ENCODE assay signal across 1 cellular context in the genomic region with DNA sequence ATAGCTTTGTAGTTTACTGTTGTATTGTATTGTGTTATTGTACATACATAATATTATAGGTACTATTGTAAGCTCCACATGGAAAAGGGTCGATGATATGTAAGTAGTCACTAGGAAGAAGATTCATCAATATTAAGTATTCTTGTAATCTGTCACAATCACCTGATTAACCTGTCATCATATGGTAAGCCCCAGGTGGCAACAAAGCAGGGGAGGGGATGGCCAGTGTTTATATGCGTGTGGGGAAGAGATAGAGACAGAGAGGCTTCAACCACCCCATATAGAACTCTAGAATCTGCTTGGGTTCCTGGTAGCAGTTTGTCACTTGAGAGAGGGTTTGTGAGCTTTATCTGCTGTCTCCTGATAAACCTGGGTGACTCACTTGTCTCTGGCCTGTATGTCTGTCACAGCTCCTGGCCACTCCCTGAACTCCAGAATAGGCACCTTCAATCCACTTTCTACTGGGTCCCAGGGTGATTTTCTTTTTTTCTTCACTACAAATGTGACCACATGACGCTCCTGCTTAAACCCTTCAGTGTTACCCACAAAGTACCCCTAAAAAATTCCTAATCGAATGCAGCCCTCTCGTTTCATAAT.
TF ChIP-seq lines count a peak whose summit lies in the region.

No MANE protein-coding gene starts in this region.

TF ChIP-seq in K562, 482 proteins besides CTCF, POLR2A, EP300 and RAD21 (continued from another document and continues in another):
- TF ChIP-seq SPI1 (IDR thresholded peaks at IDR 0.05; ENCODE audit: borderline replicate concordance, low read depth, low read length) (peak; percentile 35; the same call in 1 of the 2 replicates), TAF7 (tag; IDR thresholded peaks at IDR 0.05) (no peak), MTA2 (IDR thresholded peaks at IDR 0.05; ENCODE audit: low read depth) (peak; percentile 97), KLF16 (IDR thresholded peaks at IDR 0.05) (peak; percentile 98), JUN (IDR thresholded peaks at IDR 0.05; ENCODE audit: borderline replicate concordance, low read depth, low read length) (peak; percentile 97), JUN (CRISPR knock-in tag; IDR thresholded peaks at IDR 0.05; ENCODE audit: borderline replicate concordance) (no peak; the same call in 1 of the 2 replicates), ID3 (CRISPR knock-in tag; IDR thresholded peaks at IDR 0.05) (no peak), ID3 (tag; IDR thresholded peaks at IDR 0.05) (peak; percentile 78), CEBPG (CRISPR knock-in tag; IDR thresholded peaks at IDR 0.05) (peak; percentile 19; the same call in 1 of the 2 replicates), CEBPG (tag; conservative IDR thresholded peaks at IDR 0.05 in 1 of 2, IDR thresholded peaks at IDR 0.05 in 1 of 2) (no peak; a peak in 1 of 4 replicates), NONO (IDR thresholded peaks at IDR 0.05; ENCODE audit: low read depth in 2 of 2, low read length in 1 of 2) (peak in 1 of 2 experiments; percentile 82; a peak in 2 of 4 replicates), MAZ (CRISPR knock-in tag; conservative IDR thresholded peaks at IDR 0.05 in 1 of 2, IDR thresholded peaks at IDR 0.05 in 1 of 2) (peak; percentile 45 to 73; a peak in 2 of 4 replicates), PHF21A (IDR thresholded peaks at IDR 0.05; ENCODE audit: borderline replicate concordance, low read depth) (no peak), BMI1 (IDR thresholded peaks at IDR 0.05; ENCODE audit: low read length) (no peak), SIX5 (IDR thresholded peaks at IDR 0.05; ENCODE audit: borderline replicate concordance in 1 of 2, insufficient read depth in 1 of 2, low read depth in 1 of 2, low read length in 2 of 2) (peak in 1 of 2 experiments; percentile 3; a peak in 1 of 4 replicates), DDX20 (tag; IDR thresholded peaks at IDR 0.05; ENCODE audit: low read depth) (no peak), LEF1 (IDR thresholded peaks at IDR 0.05) (peak; percentile 94), NCOA1 (IDR thresholded peaks at IDR 0.05; ENCODE audit: low read depth) (peak; percentile 94; the same call in 1 of the 2 replicates), ZEB2 (IDR thresholded peaks at IDR 0.05) (peak; percentile 99), TRIM24 (IDR thresholded peaks at IDR 0.05) (peak; percentile 96), KDM1A (IDR thresholded peaks at IDR 0.05) (peak; percentile 99 to 100), ZNF766 (CRISPR knock-in tag; conservative IDR thresholded peaks at IDR 0.05) (peak; percentile 93), ARID1B (IDR thresholded peaks at IDR 0.05) (peak; percentile 100), SRF (CRISPR knock-in tag; IDR thresholded peaks at IDR 0.05) (0 out of 4 replicates have a peak, but pooled peaks of 1 of the 2 experiments have one; percentile 61), ATF1 (CRISPR knock-in tag; IDR thresholded peaks at IDR 0.05) (no peak), ATF1 (tag; IDR thresholded peaks at IDR 0.05) (peak; percentile 80), CCNT2 (IDR thresholded peaks at IDR 0.05; ENCODE audit: borderline replicate concordance, extremely low read depth, insufficient read length, low read depth, low read length) (peak; percentile 100), SMARCA4 (IDR thresholded peaks at IDR 0.05) (peak; percentile 99), SMARCE1 (IDR thresholded peaks at IDR 0.05) (peak; percentile 99), ZNF584 (CRISPR knock-in tag; IDR thresholded peaks at IDR 0.05; ENCODE audit: low read depth) (peak; percentile 75), ZNF146 (CRISPR knock-in tag; IDR thresholded peaks at IDR 0.05; ENCODE audit: unreplicated experiment) (no peak), FOXP1 (CRISPR knock-in tag; IDR thresholded peaks at IDR 0.05) (peak; percentile 66; the same call in 1 of the 2 replicates), HDAC2 (IDR thresholded peaks at IDR 0.05) (peak; percentile 98), HDAC1 (IDR thresholded peaks at IDR 0.05) (peak; percentile 85 to 97; a peak in 3 of 4 replicates), ZBTB2 (IDR thresholded peaks at IDR 0.05) (peak; percentile 83; the same call in 1 of the 2 replicates), OTX1 (CRISPR knock-in tag; IDR thresholded peaks at IDR 0.05) (no peak), ZBED1 (IDR thresholded peaks at IDR 0.05) (peak; percentile 90), ZNF589 (CRISPR knock-in tag; IDR thresholded peaks at IDR 0.05; ENCODE audit: low read depth) (0 out of 2 replicates have a peak, but pooled peaks have one; percentile 47), MBD2 (IDR thresholded peaks at IDR 0.05; ENCODE audit: borderline replicate concordance, low read depth) (peak; percentile 64), JUNB (CRISPR knock-in tag; conservative IDR thresholded peaks at IDR 0.05) (0 out of 2 replicates have a peak, but pooled peaks have one; percentile 15), SMAD4 (CRISPR knock-in tag; conservative IDR thresholded peaks at IDR 0.05) (peak; percentile 99), FOXK1 (CRISPR knock-in tag; IDR thresholded peaks at IDR 0.05; ENCODE audit: borderline replicate concordance) (0 out of 2 replicates have a peak, but pooled peaks have one; percentile 56), ZNF583 (CRISPR knock-in tag; IDR thresholded peaks at IDR 0.05) (peak; percentile 24; the same call in 1 of the 2 replicates), BCOR (IDR thresholded peaks at IDR 0.05) (peak; percentile 78), NRF1 (conservative IDR thresholded peaks at IDR 0.05 in 1 of 2, IDR thresholded peaks at IDR 0.05 in 1 of 2) (peak; percentile 41 to 57), ZNF274 (IDR thresholded peaks at IDR 0.05; ENCODE audit: borderline replicate concordance, low read depth, low read length) (peak; percentile 71; the same call in 1 of the 2 replicates)
- TF ChIP-seq, protein P1, sequence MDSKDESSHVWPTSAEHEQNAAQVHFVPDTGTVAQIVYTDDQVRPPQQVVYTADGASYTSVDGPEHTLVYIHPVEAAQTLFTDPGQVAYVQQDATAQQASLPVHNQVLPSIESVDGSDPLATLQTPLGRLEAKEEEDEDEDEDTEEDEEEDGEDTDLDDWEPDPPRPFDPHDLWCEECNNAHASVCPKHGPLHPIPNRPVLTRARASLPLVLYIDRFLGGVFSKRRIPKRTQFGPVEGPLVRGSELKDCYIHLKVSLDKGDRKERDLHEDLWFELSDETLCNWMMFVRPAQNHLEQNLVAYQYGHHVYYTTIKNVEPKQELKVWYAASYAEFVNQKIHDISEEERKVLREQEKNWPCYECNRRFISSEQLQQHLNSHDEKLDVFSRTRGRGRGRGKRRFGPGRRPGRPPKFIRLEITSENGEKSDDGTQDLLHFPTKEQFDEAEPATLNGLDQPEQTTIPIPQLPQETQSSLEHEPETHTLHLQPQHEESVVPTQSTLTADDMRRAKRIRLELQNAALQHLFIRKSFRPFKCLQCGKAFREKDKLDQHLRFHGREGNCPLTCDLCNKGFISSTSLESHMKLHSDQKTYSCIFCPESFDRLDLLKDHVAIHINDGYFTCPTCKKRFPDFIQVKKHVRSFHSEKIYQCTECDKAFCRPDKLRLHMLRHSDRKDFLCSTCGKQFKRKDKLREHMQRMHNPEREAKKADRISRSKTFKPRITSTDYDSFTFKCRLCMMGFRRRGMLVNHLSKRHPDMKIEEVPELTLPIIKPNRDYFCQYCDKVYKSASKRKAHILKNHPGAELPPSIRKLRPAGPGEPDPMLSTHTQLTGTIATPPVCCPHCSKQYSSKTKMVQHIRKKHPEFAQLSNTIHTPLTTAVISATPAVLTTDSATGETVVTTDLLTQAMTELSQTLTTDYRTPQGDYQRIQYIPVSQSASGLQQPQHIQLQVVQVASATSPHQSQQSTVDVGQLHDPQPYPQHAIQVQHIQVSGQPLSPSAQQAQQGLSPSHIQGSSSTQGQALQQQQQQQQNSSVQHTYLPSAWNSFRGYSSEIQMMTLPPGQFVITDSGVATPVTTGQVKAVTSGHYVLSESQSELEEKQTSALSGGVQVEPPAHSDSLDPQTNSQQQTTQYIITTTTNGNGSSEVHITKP (IDR thresholded peaks at IDR 0.05; ENCODE audit: partially characterized antibody): peak; percentile 82
- TF ChIP-seq, protein P2, sequence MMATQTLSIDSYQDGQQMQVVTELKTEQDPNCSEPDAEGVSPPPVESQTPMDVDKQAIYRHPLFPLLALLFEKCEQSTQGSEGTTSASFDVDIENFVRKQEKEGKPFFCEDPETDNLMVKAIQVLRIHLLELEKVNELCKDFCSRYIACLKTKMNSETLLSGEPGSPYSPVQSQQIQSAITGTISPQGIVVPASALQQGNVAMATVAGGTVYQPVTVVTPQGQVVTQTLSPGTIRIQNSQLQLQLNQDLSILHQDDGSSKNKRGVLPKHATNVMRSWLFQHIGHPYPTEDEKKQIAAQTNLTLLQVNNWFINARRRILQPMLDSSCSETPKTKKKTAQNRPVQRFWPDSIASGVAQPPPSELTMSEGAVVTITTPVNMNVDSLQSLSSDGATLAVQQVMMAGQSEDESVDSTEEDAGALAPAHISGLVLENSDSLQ (IDR thresholded peaks at IDR 0.05): peak; percentile 97
- TF ChIP-seq, protein P3, sequence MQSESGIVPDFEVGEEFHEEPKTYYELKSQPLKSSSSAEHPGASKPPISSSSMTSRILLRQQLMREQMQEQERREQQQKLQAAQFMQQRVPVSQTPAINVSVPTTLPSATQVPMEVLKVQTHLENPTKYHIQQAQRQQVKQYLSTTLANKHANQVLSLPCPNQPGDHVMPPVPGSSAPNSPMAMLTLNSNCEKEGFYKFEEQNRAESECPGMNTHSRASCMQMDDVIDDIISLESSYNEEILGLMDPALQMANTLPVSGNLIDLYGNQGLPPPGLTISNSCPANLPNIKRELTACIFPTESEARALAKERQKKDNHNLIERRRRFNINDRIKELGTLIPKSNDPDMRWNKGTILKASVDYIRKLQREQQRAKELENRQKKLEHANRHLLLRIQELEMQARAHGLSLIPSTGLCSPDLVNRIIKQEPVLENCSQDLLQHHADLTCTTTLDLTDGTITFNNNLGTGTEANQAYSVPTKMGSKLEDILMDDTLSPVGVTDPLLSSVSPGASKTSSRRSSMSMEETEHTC (IDR thresholded peaks at IDR 0.05): peak; percentile 52; the same call in 1 of the 2 replicates
- TF ChIP-seq, protein P4, sequence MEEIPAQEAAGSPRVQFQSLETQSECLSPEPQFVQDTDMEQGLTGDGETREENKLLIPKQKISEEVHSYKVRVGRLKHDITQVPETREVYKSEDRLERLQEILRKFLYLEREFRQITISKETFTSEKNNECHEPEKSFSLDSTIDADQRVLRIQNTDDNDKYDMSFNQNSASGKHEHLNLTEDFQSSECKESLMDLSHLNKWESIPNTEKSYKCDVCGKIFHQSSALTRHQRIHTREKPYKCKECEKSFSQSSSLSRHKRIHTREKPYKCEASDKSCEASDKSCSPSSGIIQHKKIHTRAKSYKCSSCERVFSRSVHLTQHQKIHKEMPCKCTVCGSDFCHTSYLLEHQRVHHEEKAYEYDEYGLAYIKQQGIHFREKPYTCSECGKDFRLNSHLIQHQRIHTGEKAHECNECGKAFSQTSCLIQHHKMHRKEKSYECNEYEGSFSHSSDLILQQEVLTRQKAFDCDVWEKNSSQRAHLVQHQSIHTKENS (CRISPR knock-in tag; IDR thresholded peaks at IDR 0.05): no peak
- TF ChIP-seq, protein P5, sequence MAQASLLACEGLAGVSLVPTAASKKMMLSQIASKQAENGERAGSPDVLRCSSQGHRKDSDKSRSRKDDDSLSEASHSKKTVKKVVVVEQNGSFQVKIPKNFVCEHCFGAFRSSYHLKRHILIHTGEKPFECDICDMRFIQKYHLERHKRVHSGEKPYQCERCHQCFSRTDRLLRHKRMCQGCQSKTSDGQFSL (CRISPR knock-in tag; IDR thresholded peaks at IDR 0.05): no peak
- TF ChIP-seq, protein P5 (tag; IDR thresholded peaks at IDR 0.05): no peak
- TF ChIP-seq, protein P6, sequence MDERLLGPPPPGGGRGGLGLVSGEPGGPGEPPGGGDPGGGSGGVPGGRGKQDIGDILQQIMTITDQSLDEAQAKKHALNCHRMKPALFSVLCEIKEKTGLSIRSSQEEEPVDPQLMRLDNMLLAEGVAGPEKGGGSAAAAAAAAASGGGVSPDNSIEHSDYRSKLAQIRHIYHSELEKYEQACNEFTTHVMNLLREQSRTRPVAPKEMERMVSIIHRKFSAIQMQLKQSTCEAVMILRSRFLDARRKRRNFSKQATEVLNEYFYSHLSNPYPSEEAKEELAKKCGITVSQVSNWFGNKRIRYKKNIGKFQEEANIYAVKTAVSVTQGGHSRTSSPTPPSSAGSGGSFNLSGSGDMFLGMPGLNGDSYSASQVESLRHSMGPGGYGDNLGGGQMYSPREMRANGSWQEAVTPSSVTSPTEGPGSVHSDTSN (CRISPR knock-in tag; IDR thresholded peaks at IDR 0.05; ENCODE audit: low read depth): no peak
- TF ChIP-seq, protein P6 (tag; conservative IDR thresholded peaks at IDR 0.05; ENCODE audit: low read depth): peak; percentile 96
